In genomic region chr2:19776941-19777514, GRCh38 we compare ENCODE assay signal across 19 cellular contexts.
"Had no signal": no experiment of that assay in that cellular context is flagged by ENCODE, and none has a peak within 500 bp of the region (broad histone marks: within the 10 kb centered on the region; RNA-seq: fewer than 3 reads in every experiment).

No MANE protein-coding gene starts in this region.

- H3K4me1 ChIP-seq: spleen had no signal

- H3K27me3 ChIP-seq: spleen had no signal

- ATAC-seq: activated CD8-positive, alpha-beta memory T cell treated with anti-CD3 and anti-CD28 coated beads, Interleukin-2, amount 10 ng/mL, durations not matched to agents 7 days and 5 days; activated T-helper 17 cell treated with anti-CD3 and anti-CD28 coated beads, Interleukin-2, amount 50 U/mL, for 72 hours; naive thymus-derived CD8-positive, alpha-beta T cell; stimulated activated memory B cell treated with anti-CD40 and anti-IgM and Interleukin-4, amounts not matched to agents 10 μg/mL and 1 μg/mL and 100 μg/mL, for 72 hours had no signal

- H3K9me3 ChIP-seq: spleen, thoracic aorta had no signal

- DNase-seq: activated B cell treated with CpG ODN at 0.5 μM for 24 hours; activated CD4-positive, alpha-beta memory T cell treated with anti-CD3 and anti-CD28 coated beads, Interleukin-2, amount 10 ng/mL, durations not matched to agents 7 days and 5 days; activated CD4-positive, alpha-beta T cell treated with anti-CD3 and anti-CD28 coated beads for 48 hours; activated CD8-positive, alpha-beta memory T cell treated with anti-CD3 and anti-CD28 coated beads, Interleukin-2, amount 10 ng/mL, durations not matched to agents 7 days and 5 days; activated naive CD4-positive, alpha-beta T cell treated with Interleukin-2 at 50 U/mL for 16 hours; activated naive CD8-positive, alpha-beta T cell treated with anti-CD3 and anti-CD28 coated beads, Interleukin-2, amount 10 ng/mL, durations not matched to agents 7 days and 5 days; amygdala; foreskin melanocyte; head of caudate nucleus; mesendoderm; naive thymus-derived CD8-positive, alpha-beta T cell; posterior cingulate gyrus; retina; spleen; stimulated activated CD4-positive, alpha-beta T cell treated with anti-CD3 and anti-CD28 coated beads, Interleukin-4, amount 100 ng/mL, for 4 hours had no signal

- H3K36me3 ChIP-seq: spleen, thoracic aorta had no signal

- H3K27ac ChIP-seq: dorsolateral prefrontal cortex, spleen had no signal

- H3K4me3 ChIP-seq: dorsolateral prefrontal cortex, spleen, thoracic aorta had no signal
